1 cellular context compared by ENCODE assay signal in genomic region chr11:60345489-60345888, GRCh38.
A peak's percentile ranks its signal among the peaks of the same experiment; 100 is the strongest.
TF ChIP-seq lines count a peak whose summit lies in the region.

No MANE protein-coding gene starts in this region.

TF ChIP-seq in K562, 482 proteins besides CTCF, POLR2A, EP300 and RAD21 (continued from another document):
- no peak for TF ChIP-seq MBD1 (CRISPR knock-in tag; IDR thresholded peaks at IDR 0.05)
- no peak for TF ChIP-seq THAP7 (CRISPR knock-in tag; IDR thresholded peaks at IDR 0.05)
- TF ChIP-seq MTF1 (CRISPR knock-in tag; IDR thresholded peaks at IDR 0.05; ENCODE audit: borderline replicate concordance): no peak
- TF ChIP-seq, protein P1, sequence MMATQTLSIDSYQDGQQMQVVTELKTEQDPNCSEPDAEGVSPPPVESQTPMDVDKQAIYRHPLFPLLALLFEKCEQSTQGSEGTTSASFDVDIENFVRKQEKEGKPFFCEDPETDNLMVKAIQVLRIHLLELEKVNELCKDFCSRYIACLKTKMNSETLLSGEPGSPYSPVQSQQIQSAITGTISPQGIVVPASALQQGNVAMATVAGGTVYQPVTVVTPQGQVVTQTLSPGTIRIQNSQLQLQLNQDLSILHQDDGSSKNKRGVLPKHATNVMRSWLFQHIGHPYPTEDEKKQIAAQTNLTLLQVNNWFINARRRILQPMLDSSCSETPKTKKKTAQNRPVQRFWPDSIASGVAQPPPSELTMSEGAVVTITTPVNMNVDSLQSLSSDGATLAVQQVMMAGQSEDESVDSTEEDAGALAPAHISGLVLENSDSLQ (IDR thresholded peaks at IDR 0.05): peak; percentile 55
- no peak for TF ChIP-seq ZNF23 (CRISPR knock-in tag; IDR thresholded peaks at IDR 0.05)
- TF ChIP-seq, protein P2, sequence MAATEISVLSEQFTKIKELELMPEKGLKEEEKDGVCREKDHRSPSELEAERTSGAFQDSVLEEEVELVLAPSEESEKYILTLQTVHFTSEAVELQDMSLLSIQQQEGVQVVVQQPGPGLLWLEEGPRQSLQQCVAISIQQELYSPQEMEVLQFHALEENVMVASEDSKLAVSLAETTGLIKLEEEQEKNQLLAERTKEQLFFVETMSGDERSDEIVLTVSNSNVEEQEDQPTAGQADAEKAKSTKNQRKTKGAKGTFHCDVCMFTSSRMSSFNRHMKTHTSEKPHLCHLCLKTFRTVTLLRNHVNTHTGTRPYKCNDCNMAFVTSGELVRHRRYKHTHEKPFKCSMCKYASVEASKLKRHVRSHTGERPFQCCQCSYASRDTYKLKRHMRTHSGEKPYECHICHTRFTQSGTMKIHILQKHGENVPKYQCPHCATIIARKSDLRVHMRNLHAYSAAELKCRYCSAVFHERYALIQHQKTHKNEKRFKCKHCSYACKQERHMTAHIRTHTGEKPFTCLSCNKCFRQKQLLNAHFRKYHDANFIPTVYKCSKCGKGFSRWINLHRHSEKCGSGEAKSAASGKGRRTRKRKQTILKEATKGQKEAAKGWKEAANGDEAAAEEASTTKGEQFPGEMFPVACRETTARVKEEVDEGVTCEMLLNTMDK (IDR thresholded peaks at IDR 0.05; ENCODE audit: borderline replicate concordance, insufficient read depth, low read depth, low read length, poor library complexity, severe bottlenecking): peak; percentile 46
- TF ChIP-seq NFIC (IDR thresholded peaks at IDR 0.05): peak; percentile 93
- peak; percentile 63 for TF ChIP-seq MEIS2 (IDR thresholded peaks at IDR 0.05; ENCODE audit: partially characterized antibody)
- TF ChIP-seq, protein P3, sequence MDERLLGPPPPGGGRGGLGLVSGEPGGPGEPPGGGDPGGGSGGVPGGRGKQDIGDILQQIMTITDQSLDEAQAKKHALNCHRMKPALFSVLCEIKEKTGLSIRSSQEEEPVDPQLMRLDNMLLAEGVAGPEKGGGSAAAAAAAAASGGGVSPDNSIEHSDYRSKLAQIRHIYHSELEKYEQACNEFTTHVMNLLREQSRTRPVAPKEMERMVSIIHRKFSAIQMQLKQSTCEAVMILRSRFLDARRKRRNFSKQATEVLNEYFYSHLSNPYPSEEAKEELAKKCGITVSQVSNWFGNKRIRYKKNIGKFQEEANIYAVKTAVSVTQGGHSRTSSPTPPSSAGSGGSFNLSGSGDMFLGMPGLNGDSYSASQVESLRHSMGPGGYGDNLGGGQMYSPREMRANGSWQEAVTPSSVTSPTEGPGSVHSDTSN (CRISPR knock-in tag; IDR thresholded peaks at IDR 0.05; ENCODE audit: low read depth): no peak
- TF ChIP-seq, protein P3 (tag; conservative IDR thresholded peaks at IDR 0.05; ENCODE audit: low read depth): peak; percentile 68
- TF ChIP-seq DDX20 (tag; IDR thresholded peaks at IDR 0.05; ENCODE audit: low read depth): no peak
TF ChIP-seq in K562: peak in this region for 6.
